In the genomic region with DNA sequence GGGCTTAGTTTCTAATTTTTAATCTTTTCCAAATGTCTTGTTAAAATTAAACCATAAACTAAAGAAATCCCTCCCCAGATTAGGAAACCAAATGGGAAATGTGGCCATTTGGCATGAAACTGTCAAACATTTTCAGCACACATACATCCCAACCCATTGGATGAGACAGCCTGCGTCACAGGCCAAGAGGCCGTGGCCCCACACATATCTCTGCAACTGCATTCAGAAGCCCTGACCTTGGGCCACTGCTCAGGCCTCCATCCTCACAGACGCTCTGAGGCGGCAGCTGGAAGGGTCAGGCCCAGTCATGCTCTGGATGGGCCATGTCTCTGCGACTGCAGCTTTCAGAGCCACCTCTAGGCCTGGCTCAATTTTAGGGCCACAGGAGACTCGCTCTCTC, we compare ENCODE assay signal across 13 cellular contexts.
DNase-seq lines count a peak whose midpoint lies in the region; ATAC-seq and TF ChIP-seq lines count a peak whose summit lies in the region.
"Had no signal": no experiment of that assay in that cellular context is flagged by ENCODE, and none has a peak within 500 bp of the region (broad histone marks: within the 10 kb centered on the region; RNA-seq: fewer than 3 reads in every experiment).

No MANE protein-coding gene starts in this region.

- no peak overlapping the region for H3K27ac Mint-ChIP-seq in GM23338
- H3K27ac Mint-ChIP-seq: activated naive CD8-positive, alpha-beta T cell; CD4-positive, CD25-positive, alpha-beta regulatory T cell had no signal

- H3K9me3 ChIP-seq in mucosa of rectum (ENCODE audit: control insufficient read depth in 2 of 2, low read length in 2 of 2): no peaks in the 10 kb centered on the region
- no peaks in the 10 kb centered on the region for H3K9me3 ChIP-seq in thyroid gland
- H3K9me3 ChIP-seq: SK-N-SH had no signal

- intact Hi-C loops in thyroid gland (cut with DNase I): no loop called here

- H3K4me1 ChIP-seq in GM23338 (ENCODE audit: insufficient read depth): no peaks in the 10 kb centered on the region
- no peaks in the 10 kb centered on the region for H3K4me1 ChIP-seq in mucosa of rectum (ENCODE audit: control insufficient read depth in 2 of 2, insufficient read depth in 2 of 2, low read length in 2 of 2)
- H3K4me1 ChIP-seq in thyroid gland: peaks cover 0 to 7% of the 10 kb centered on the region in 2 donors

- ATAC-seq in GM23338: peak; percentile 66
- ATAC-seq: esophagus mucosa had no signal

- H3K36me3 ChIP-seq in GM23338 (ENCODE audit: insufficient read depth): no peaks in the 10 kb centered on the region
- no peaks in the 10 kb centered on the region for H3K36me3 ChIP-seq in mucosa of rectum (ENCODE audit: control insufficient read depth in 2 of 2, insufficient read depth in 2 of 2, low read length in 2 of 2)
- no peaks in the 10 kb centered on the region for H3K36me3 ChIP-seq in thyroid gland

- DNase-seq in GM23338 (ENCODE audit: low spot score): peak; percentile 8
- DNase-seq in foreskin fibroblast: peak; percentile 96 to 98
- DNase-seq in thyroid gland: peak; percentile 6
- no peak for DNase-seq in dermis blood vessel endothelial cell
- DNase-seq in cortex of kidney (lab: John Stamatoyannopoulos, UW): no peak
- DNase-seq in hepatic stellate cell (ENCODE audit: low spot score): no peak
- no peak for DNase-seq in stimulated activated CD8-positive, alpha-beta memory T cell treated with anti-CD3 and anti-CD28 coated beads, Interleukin-4, amount 100 ng/mL, for 48 hours
- DNase-seq: CD4-positive, CD25-positive, alpha-beta regulatory T cell; SK-N-SH had no signal

- H3K27me3 ChIP-seq in GM23338 (ENCODE audit: insufficient read depth) (no peaks in the 10 kb centered on the region), mucosa of rectum (ENCODE audit: control insufficient read depth in 2 of 2, insufficient read depth in 2 of 2, low read length in 2 of 2) (no peaks in the 10 kb centered on the region), thyroid gland (no peaks in the 10 kb centered on the region)

- no peaks in the 10 kb centered on the region; the same call in 2 of the 3 replicates for H3K36me3 Mint-ChIP-seq in GM23338 (ENCODE audit: low read depth)
- H3K36me3 Mint-ChIP-seq: activated naive CD8-positive, alpha-beta T cell; CD4-positive, CD25-positive, alpha-beta regulatory T cell had no signal

- peaks cover 2% of the 10 kb centered on the region for H3K27me3 Mint-ChIP-seq in GM23338 (ENCODE audit: insufficient read depth, low read depth, poor library complexity)

- H3K9ac ChIP-seq in mucosa of rectum (ENCODE audit: low read depth in 1 of 2, low read length in 2 of 2): no peak overlapping the region
- H3K9ac ChIP-seq: SK-N-SH had no signal

- no peak overlapping the region for H3K4me3 Mint-ChIP-seq in GM23338
- H3K4me3 Mint-ChIP-seq: activated naive CD8-positive, alpha-beta T cell; CD4-positive, CD25-positive, alpha-beta regulatory T cell; neural crest cell had no signal

- H3K4me3 ChIP-seq in GM23338 (no peak overlapping the region), foreskin fibroblast (ENCODE audit: low read depth in 1 of 2, low read length in 2 of 2) (no peak overlapping the region), mucosa of rectum (ENCODE audit: low read length in 2 of 2) (no peak overlapping the region), thyroid gland (replicated peaks in 1 of 3) (no peak overlapping the region)

- H3K27ac ChIP-seq in GM23338 (ENCODE audit: low read depth) (no peak overlapping the region), mucosa of rectum (ENCODE audit: low read depth in 2 of 2, low read length in 2 of 2) (peak overlapping the region; percentile 61 to 73), thyroid gland (peak overlapping the region; percentile 44 to 60 (median 45))

- no peaks in the 10 kb centered on the region for H3F3A ChIP-seq in GM23338 (replicated peaks; ENCODE audit: low read depth)

- TF ChIP-seq CTCF in GM23338 (conservative IDR thresholded peaks at IDR 0.05; ENCODE audit: low read depth in 2 of 2) (no peak), foreskin fibroblast (IDR thresholded peaks at IDR 0.05; ENCODE audit: low read depth, low read length) (no peak), thyroid gland (IDR thresholded peaks at IDR 0.05) (no peak)

- H3K9me3 Mint-ChIP-seq in GM23338: peaks cover 5% of the 10 kb centered on the region; the same call in 2 of the 3 replicates

- peaks cover 19% of the 10 kb centered on the region for H3K9me2 ChIP-seq in GM23338 (ENCODE audit: insufficient read depth)
- H3K9me2 ChIP-seq: SK-N-SH had no signal

- WGBS in thyroid gland, 2 donors: 65 to 79% methylated on average over 6 of the region's 6 CpGs

- no peak for TF ChIP-seq POLR2A in thyroid gland (IDR thresholded peaks at IDR 0.05)

- H4K20me1 ChIP-seq in GM23338 (replicated peaks; ENCODE audit: insufficient read depth): no peaks in the 10 kb centered on the region

- no peaks in the 10 kb centered on the region for H3K4me1 Mint-ChIP-seq in GM23338
- H3K4me1 Mint-ChIP-seq: CD4-positive, CD25-positive, alpha-beta regulatory T cell; neural crest cell had no signal

- peak overlapping the region; percentile 23; the same call in 1 of the 2 replicates for H2AFZ ChIP-seq in GM23338

- no peaks in the 10 kb centered on the region for H3K79me2 ChIP-seq in GM23338 (replicated peaks; ENCODE audit: insufficient read depth)

- H3K4me2 ChIP-seq in GM23338: no peak overlapping the region
- H3K4me2 ChIP-seq: SK-N-SH had no signal

TF ChIP-seq in GM23338, 12 proteins besides CTCF, POLR2A, EP300 and RAD21 (continues in another document):
- TF ChIP-seq POLR2AphosphoS5 (IDR thresholded peaks at IDR 0.05; ENCODE audit: low read depth) (no peak), ZNF462 (CRISPR knock-in tag; IDR thresholded peaks at IDR 0.05) (no peak), NANOG (IDR thresholded peaks at IDR 0.05; ENCODE audit: borderline replicate concordance) (no peak), EZH2phosphoT487 (IDR thresholded peaks at IDR 0.05; ENCODE audit: unreplicated experiment) (no peak)
- TF ChIP-seq, protein P1, sequence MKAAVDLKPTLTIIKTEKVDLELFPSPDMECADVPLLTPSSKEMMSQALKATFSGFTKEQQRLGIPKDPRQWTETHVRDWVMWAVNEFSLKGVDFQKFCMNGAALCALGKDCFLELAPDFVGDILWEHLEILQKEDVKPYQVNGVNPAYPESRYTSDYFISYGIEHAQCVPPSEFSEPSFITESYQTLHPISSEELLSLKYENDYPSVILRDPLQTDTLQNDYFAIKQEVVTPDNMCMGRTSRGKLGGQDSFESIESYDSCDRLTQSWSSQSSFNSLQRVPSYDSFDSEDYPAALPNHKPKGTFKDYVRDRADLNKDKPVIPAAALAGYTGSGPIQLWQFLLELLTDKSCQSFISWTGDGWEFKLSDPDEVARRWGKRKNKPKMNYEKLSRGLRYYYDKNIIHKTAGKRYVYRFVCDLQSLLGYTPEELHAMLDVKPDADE (IDR thresholded peaks at IDR 0.05): no peak

Comparison
In these comparisons a context has a peak if more than half of its experiments do, and no peak if none do; other contexts are left out.
1. DNase-seq: peak in GM23338 (single experiment), foreskin fibroblast (2 of 2) and thyroid gland (2 of 2); none in dermis blood vessel endothelial cell (single experiment), cortex of kidney (single experiment), hepatic stellate cell (single experiment) and stimulated activated CD8-positive, alpha-beta memory T cell treated with anti-CD3 and anti-CD28 coated beads, Interleukin-4, amount 100 ng/mL, for 48 hours (single experiment).